ENCODE assay signal across 13 cellular contexts in genomic region chr14:68376067-68376810, GRCh38.
A peak's percentile ranks its signal among the peaks of the same experiment; 100 is the strongest.
DNase-seq lines count a peak whose midpoint lies in the region; ATAC-seq and TF ChIP-seq lines count a peak whose summit lies in the region.
"Had no signal": no experiment of that assay in that cellular context is flagged by ENCODE, and none has a peak within 500 bp of the region (broad histone marks: within the 10 kb centered on the region; RNA-seq: fewer than 3 reads in every experiment).

No MANE protein-coding gene starts in this region.

- no TSS peak for BruUV-seq in A673 (replicated peaks; lab: Mats Ljungman, UMichigan)

- H3K4me1 ChIP-seq in A673 (ENCODE audit: insufficient read depth, low read length, poor library complexity, severe bottlenecking): peaks cover 12% of the 10 kb centered on the region

- intact Hi-C loops in CD4-positive, alpha-beta T cell (cut with DNase I, micrococcal nuclease): loop anchor here (5.0 kb wide), 2 partner anchors 94 to 411 kb away; no protein-coding TSS in a partner anchor
- intact Hi-C loops in A673 (cut with micrococcal nuclease; ENCODE audit: unreplicated experiment): loop anchor here (10.0 kb wide), 1 partner anchor 419 kb away; the partner anchor contains the start of gene ZFP36L1

- no peaks in the 10 kb centered on the region for H3K27me3 Mint-ChIP-seq in CD4-positive, alpha-beta T cell
- no peaks in the 10 kb centered on the region for H3K27me3 Mint-ChIP-seq in activated naive CD4-positive, alpha-beta T cell treated with anti-CD3 and anti-CD28 coated beads, Interleukin-2, amount 10 ng/mL, durations not matched to agents 7 days and 5 days

- peaks cover 90% of the 10 kb centered on the region for H3K4me1 Mint-ChIP-seq in CD4-positive, alpha-beta T cell (ENCODE audit: low read depth)
- peaks cover 42% of the 10 kb centered on the region for H3K4me1 Mint-ChIP-seq in activated naive CD4-positive, alpha-beta T cell treated with anti-CD3 and anti-CD28 coated beads, Interleukin-2, amount 10 ng/mL, durations not matched to agents 7 days and 5 days

- no peak overlapping the region for H3K4me3 ChIP-seq in retinal pigment epithelial cell (ENCODE audit: low read length)
- no peak overlapping the region for H3K4me3 ChIP-seq in A673 (ENCODE audit: low read depth, low read length, poor library complexity, severe bottlenecking)

- H3K27me3 ChIP-seq in CD4-positive, alpha-beta T cell (ENCODE audit: control insufficient read depth, insufficient read depth, low read length): no peaks in the 10 kb centered on the region
- no peaks in the 10 kb centered on the region for H3K27me3 ChIP-seq in A673 (replicated peaks; ENCODE audit: insufficient read depth, low read depth, low read length, poor library complexity)

- POLR2A ChIA-PET in CD4-positive, alpha-beta T cell (lab: Charles Lee): interaction anchor here (0.6 to 3.6 kb wide), 13 partner anchors 11 to 440 kb away, joined by 3 to 22 read pairs (median 5); partner anchors contain the start of gene ZFP36L1
- POLR2A ChIA-PET in A673 (lab: Charles Lee; ENCODE audit: low non-redundant PET): interaction anchor here (0.6 kb wide), 1 partner anchor 459 kb away, joined by 7 read pairs; no protein-coding TSS in a partner anchor

- H3K36me3 ChIP-seq in A673 (ENCODE audit: insufficient read depth, low read length, poor library complexity, severe bottlenecking): no peaks in the 10 kb centered on the region

- ATAC-seq in CD4-positive, alpha-beta T cell (ENCODE audit: poor library complexity): no peak
- no peak for ATAC-seq in GM21390 (IDR thresholded peaks at IDR 0.05; ENCODE audit: unreplicated experiment)
- ATAC-seq: left colon had no signal

- H3K27ac ChIP-seq in CD4-positive, alpha-beta T cell (ENCODE audit: low read depth, low read length): no peak overlapping the region
- H3K27ac ChIP-seq in epithelial cell of prostate: peak overlapping the region; percentile 60
- no peak overlapping the region for H3K27ac ChIP-seq in A673 (ENCODE audit: low read depth, low read length, poor library complexity, severe bottlenecking)
- H3K27ac ChIP-seq: KMS-11 had no signal

- peak overlapping the region; percentile 67 for H3K27ac Mint-ChIP-seq in CD4-positive, alpha-beta T cell
- H3K27ac Mint-ChIP-seq in activated naive CD4-positive, alpha-beta T cell treated with anti-CD3 and anti-CD28 coated beads, Interleukin-2, amount 10 ng/mL, durations not matched to agents 7 days and 5 days: no peak overlapping the region

- CTCF ChIA-PET in CD4-positive, alpha-beta T cell (lab: Charles Lee): no interaction called here
- CTCF ChIA-PET in A673 (lab: Charles Lee): no interaction called here
- CTCF ChIA-PET in activated naive CD4-positive, alpha-beta T cell treated with anti-CD3 and anti-CD28 coated beads, Interleukin-2, amount 10 ng/mL, durations not matched to agents 7 days and 5 days (lab: Charles Lee): interaction anchor here (0.6 to 1.3 kb wide), 3 partner anchors 11 to 523 kb away, joined by 3 to 4 read pairs (median 3); no protein-coding TSS in a partner anchor

- H3K36me3 Mint-ChIP-seq in CD4-positive, alpha-beta T cell (ENCODE audit: low read depth): no peaks in the 10 kb centered on the region
- peaks cover 4% of the 10 kb centered on the region for H3K36me3 Mint-ChIP-seq in activated naive CD4-positive, alpha-beta T cell treated with anti-CD3 and anti-CD28 coated beads, Interleukin-2, amount 10 ng/mL, durations not matched to agents 7 days and 5 days

- H3K9me3 ChIP-seq in CD4-positive, alpha-beta T cell (ENCODE audit: control insufficient read depth, low read length): no peaks in the 10 kb centered on the region
- no peaks in the 10 kb centered on the region for H3K9me3 ChIP-seq in A673 (ENCODE audit: low read depth, low read length, poor library complexity, severe bottlenecking)

- no peak for TF ChIP-seq CTCF in CD4-positive, alpha-beta T cell (IDR thresholded peaks at IDR 0.05)
- TF ChIP-seq CTCF in retinal pigment epithelial cell (conservative IDR thresholded peaks at IDR 0.05; ENCODE audit: low read depth, low read length): no peak
- no peak for TF ChIP-seq CTCF in A673 (conservative IDR thresholded peaks at IDR 0.05; ENCODE audit: low read depth, low read length)

- peak overlapping the region; percentile 50 for H3K4me3 Mint-ChIP-seq in CD4-positive, alpha-beta T cell
- no peak overlapping the region for H3K4me3 Mint-ChIP-seq in activated naive CD4-positive, alpha-beta T cell treated with anti-CD3 and anti-CD28 coated beads, Interleukin-2, amount 10 ng/mL, durations not matched to agents 7 days and 5 days

- H3K9me3 Mint-ChIP-seq in CD4-positive, alpha-beta T cell: no peaks in the 10 kb centered on the region
- no peaks in the 10 kb centered on the region for H3K9me3 Mint-ChIP-seq in activated naive CD4-positive, alpha-beta T cell treated with anti-CD3 and anti-CD28 coated beads, Interleukin-2, amount 10 ng/mL, durations not matched to agents 7 days and 5 days

- DNase-seq in CD4-positive, alpha-beta T cell: no peak
- DNase-seq in M059J (ENCODE audit: low read depth): peak; percentile 89
- DNase-seq in epithelial cell of prostate (ENCODE audit: low read depth, low spot score): no peak
- DNase-seq in retinal pigment epithelial cell (ENCODE audit: low read depth): peak; percentile 55
- no peak for DNase-seq in amygdala (lab: John Stamatoyannopoulos, UW)
- DNase-seq in A673 (ENCODE audit: low spot score): no peak
- no peak for DNase-seq in activated naive CD4-positive, alpha-beta T cell treated with anti-CD3 and anti-CD28 coated beads, Interleukin-2, amount 10 ng/mL, durations not matched to agents 7 days and 5 days
- DNase-seq: activated CD4-positive, alpha-beta T cell treated with anti-CD3 and anti-CD28 coated beads, Interleukin-2, amount 50 U/mL, for 1 hour; left colon; NCI-H446; SHP77 treated with DMSO at 0.1 percent for 48 hours had no signal

Comparison
In these comparisons a context has a peak if more than half of its experiments do, and no peak if none do; other contexts are left out.
1. DNase-seq: peak in M059J (single experiment) and retinal pigment epithelial cell (single experiment); none in CD4-positive, alpha-beta T cell (0 of 10), epithelial cell of prostate (single experiment), amygdala (0 of 56), A673 (single experiment) and activated naive CD4-positive, alpha-beta T cell treated with anti-CD3 and anti-CD28 coated beads, Interleukin-2, amount 10 ng/mL, durations not matched to agents 7 days and 5 days (single experiment).